6 cellular contexts compared by ENCODE assay signal in genomic region chr19:45187421-45188100, GRCh38. TPM values are rescaled to one million over a fixed set of nuclear protein-coding genes. Genes with fewer than 3 reads are reported as not detected.
A peak's percentile ranks its signal among the peaks of the same experiment; 100 is the strongest.
DNase-seq lines count a peak whose midpoint lies in the region; ATAC-seq, FAIRE-seq and TF ChIP-seq lines count a peak whose summit lies in the region.

No MANE protein-coding gene starts in this region.

- no peak overlapping the region for H3K4me3 ChIP-seq in BJ (ENCODE audit: low read depth, low read length)
- H3K4me3 ChIP-seq in K562, result no peak overlapping the region
- H3K4me3 ChIP-seq in osteoblast (ENCODE audit: insufficient read depth, low read length), result no peak overlapping the region
- no peak overlapping the region for H3K4me3 ChIP-seq in MG63

- TF ChIP-seq CTCF in BJ (IDR thresholded peaks at IDR 0.05; ENCODE audit: insufficient read depth, low read depth, low read length) (peak; percentile 50), K562 (IDR thresholded peaks at IDR 0.05 in 2 of 3, conservative IDR thresholded peaks at IDR 0.05 in 1 of 3; ENCODE audit: insufficient read depth in 2 of 3, low read depth in 1 of 3, low read length in 3 of 3) (peak; percentile 68 to 74 (median 70)), osteoblast (IDR thresholded peaks at IDR 0.05; ENCODE audit: extremely low read depth, low read depth, low read length) (peak; percentile 37)

- WGBS in K562 (ENCODE audit: insufficient coverage, low coverage, missing lambda C conversion rate), result 31% methylated on average over 12 of the region's 12 CpGs

- POLR2A ChIA-PET in BJ (lab: Charles Lee) (no interaction called here), K562 (lab: Yijun Ruan, JAX) (interaction anchor here (0.6 kb wide), 1 partner anchor 151 kb away, joined by 3 read pairs; no protein-coding TSS in a partner anchor)

- H3K27me3 ChIP-seq in BJ (ENCODE audit: control insufficient read depth, insufficient read depth, low read length) (no peaks in the 10 kb centered on the region), K562 (ENCODE audit: control insufficient read depth in 2 of 2, insufficient read depth in 2 of 2, low read length in 2 of 2) (no peaks in the 10 kb centered on the region), osteoblast (ENCODE audit: insufficient read depth, low read length) (no peaks in the 10 kb centered on the region), MG63 (no peaks in the 10 kb centered on the region)

- H3K79me2 ChIP-seq in K562 (ENCODE audit: control insufficient read depth, insufficient read depth, low read length), result no peaks in the 10 kb centered on the region
- H3K79me2 ChIP-seq in osteoblast (ENCODE audit: insufficient read depth, low read length), result no peaks in the 10 kb centered on the region

- intact Hi-C loops in K562 (cut with micrococcal nuclease), result loop anchor here (1.0 to 5.0 kb wide), 2 partner anchors 25 to 170 kb away; no protein-coding TSS in a partner anchor

- no peak for TF ChIP-seq EP300 in Ishikawa (IDR thresholded peaks at IDR 0.05; ENCODE audit: borderline replicate concordance)
- TF ChIP-seq EP300 in K562 (IDR thresholded peaks at IDR 0.05; ENCODE audit: low read length), result no peak

- peaks cover 2 to 9% of the 10 kb centered on the region in 2 experiments; a peak in 4 of 5 replicates for H3K4me1 ChIP-seq in K562 (replicated peaks in 1 of 2; ENCODE audit: control insufficient read depth in 2 of 2, insufficient read depth in 2 of 2, low read length in 2 of 2)
- H3K4me1 ChIP-seq in osteoblast (ENCODE audit: insufficient read depth, low read length), result no peaks in the 10 kb centered on the region

- in situ Hi-C loops in K562 (cut with MboI), result no loop called here

- TF ChIP-seq RAD21 in Ishikawa (IDR thresholded peaks at IDR 0.05; ENCODE audit: low read depth) (peak; percentile 68), K562 (CRISPR knock-in tag; conservative IDR thresholded peaks at IDR 0.05 in 1 of 2, IDR thresholded peaks at IDR 0.05 in 1 of 2) (peak in 1 of 2 experiments; percentile 72; a peak in 3 of 4 replicates)

- no peaks in the 10 kb centered on the region for H3K36me3 ChIP-seq in BJ (ENCODE audit: control insufficient read depth, insufficient read depth, low read length)
- H3K36me3 ChIP-seq in K562 (ENCODE audit: control insufficient read depth, insufficient read depth, low read length), result no peaks in the 10 kb centered on the region
- H3K36me3 ChIP-seq in osteoblast (ENCODE audit: insufficient read depth, low read length), result no peaks in the 10 kb centered on the region
- H3K36me3 ChIP-seq in MG63, result no peaks in the 10 kb centered on the region

- H3K9ac ChIP-seq in K562 (ENCODE audit: insufficient read depth in 1 of 2, low read depth in 2 of 2, low read length in 2 of 2), result no peak overlapping the region

- FAIRE-seq in K562 (lab: Jason Lieb, UNC), result peak; percentile 85

- H2AFZ ChIP-seq in K562 (ENCODE audit: low read depth, low read length) (peak overlapping the region; percentile 55), osteoblast (ENCODE audit: low read length) (no peak overlapping the region)

- no peaks in the 10 kb centered on the region for H3K9me3 ChIP-seq in K562 (replicated peaks; ENCODE audit: control insufficient read depth, insufficient read depth, low read depth, low read length)
- H3K9me3 ChIP-seq in osteoblast (ENCODE audit: low read depth, low read length), result no peaks in the 10 kb centered on the region
- no peaks in the 10 kb centered on the region for H3K9me3 ChIP-seq in MG63

- no peak overlapping the region for H3K4me2 ChIP-seq in K562 (ENCODE audit: insufficient read depth, low read length)
- H3K4me2 ChIP-seq in osteoblast (ENCODE audit: insufficient read depth, low read length), result no peak overlapping the region

- TF ChIP-seq POLR2A in K562 (conservative IDR thresholded peaks at IDR 0.05), result no peak

- no peaks in the 10 kb centered on the region for H3K9me1 ChIP-seq in K562 (ENCODE audit: control insufficient read depth, insufficient read depth, low read length)

- H3K27ac ChIP-seq in K562 (ENCODE audit: extremely low read depth, low read depth, low read length), result no peak overlapping the region
- H3K27ac ChIP-seq in osteoblast (ENCODE audit: low read depth, low read length), result no peak overlapping the region

- no TSS peak for BruUV-seq in K562 (replicated peaks; lab: Mats Ljungman, UMichigan)

- CTCF ChIA-PET in BJ (lab: Yijun Ruan, JAX), result interaction anchor here (0.5 to 1.4 kb wide), 4 partner anchors 8 to 140 kb away, joined by 3 to 5 read pairs (median 3); partner anchors contain the start of gene BLOC1S3
- CTCF ChIA-PET in K562 (lab: Yijun Ruan, JAX; ENCODE audit: low intra/inter-chr PET ratio), result no interaction called here

- ATAC-seq in K562, result peak; percentile 75

- H4K20me1 ChIP-seq in K562 (replicated peaks; ENCODE audit: control insufficient read depth, insufficient read depth, low read length), result no peaks in the 10 kb centered on the region
- H4K20me1 ChIP-seq in osteoblast (ENCODE audit: insufficient read depth, low read length), result peaks cover 5% of the 10 kb centered on the region

- DNase-seq in BJ (ENCODE audit: low read depth) (no peak), K562 (ENCODE audit: extremely low read depth in 1 of 4, low spot score in 3 of 4) (peak; percentile 59 to 66 (median 64)), osteoblast (ENCODE audit: insufficient read length, low spot score, missing footprints) (peak; percentile 37), MG63 (no peak), GF-D8 (lab: John Stamatoyannopoulos, UW) (no peak)

RNA-seq across cellular contexts. Expression of gene BLOC1S3, which starts 9.0 kb away (rescaled TPM):
- polyA plus RNA-seq in BJ (2011; rRNA removed) (7.1 and 8.3 TPM in 2 replicates), K562 (2011; rRNA removed) (6.2 and 11.4 TPM in 2 replicates), K562 (2014; fragmentation: Illumina TruSeq; extraction: Trizol) (10.3 and 11.1 TPM in 2 replicates), K562 (2014; fragmentation: Nextera tagmentation; extraction: Ambion mirVana) (10 to 100 TPM; 12.4 to 16.1 TPM), K562 (2014; rRNA removed) (7.6 and 10.4 TPM in 2 replicates)
- polyA minus RNA-seq in BJ (2011; rRNA and poly(A)+ RNA removed), result 9.7 and 12.5 TPM in 2 replicates
- total RNA-seq in K562 (2011; cell fraction: chromatin; rRNA removed; ENCODE audit: low replicate concordance), result 10.9 and 22.2 TPM in 2 replicates
- 17.1 and 20.5 TPM in 2 replicates for total RNA-seq in K562 (2011; cell fraction: nucleolus; rRNA removed)
- total RNA-seq in K562 (2011; cell fraction: nucleoplasm; rRNA removed), result 16.6 and 18.9 TPM in 2 replicates
- total RNA-seq in K562 (2014; rRNA removed) (5.2 and 9.8 TPM in 2 replicates), K562 (2014; rRNA removed; fragmentation: Illumina TruSeq; extraction: Trizol) (3.3 and 3.9 TPM in 2 replicates), K562 (2015; rRNA removed; fragmentation: Illumina TruSeq; extraction: Trizol) (4.3 and 4.4 TPM in 2 replicates), K562 (2021) (17.1 and 20.2 TPM in 2 replicates), osteoblast (7.2 and 10.0 TPM in 2 replicates)
- 12.4 and 13.2 TPM in 2 replicates for polyA plus RNA-seq in K562 (2011; cell fraction: cytosol; rRNA removed)
- 9.9 and 10.0 TPM in 2 replicates for polyA plus RNA-seq in K562 (2011; cell fraction: nucleus; rRNA removed)
- polyA plus RNA-seq in K562 (2012), result 10.1 and 12.7 TPM in 2 replicates
- polyA minus RNA-seq in K562 (2011; rRNA and poly(A)+ RNA removed), result 6.1 and 9.3 TPM in 2 replicates
- 6.8 and 9.4 TPM in 2 replicates for polyA minus RNA-seq in K562 (2011; cell fraction: cytosol; rRNA and poly(A)+ RNA removed)
- polyA minus RNA-seq in K562 (2011; cell fraction: nucleus; rRNA and poly(A)+ RNA removed), result 4.2 and 7.1 TPM in 2 replicates
- 1.9 and 22.6 TPM in 2 replicates for total RNA-seq in MG63 (2014; rRNA removed; shearing (Covaris generic); ENCODE audit: low replicate concordance)

RNA-seq across cellular contexts. Expression of gene TRAPPC6A, which starts 9.5 kb away (rescaled TPM):
- polyA plus RNA-seq in BJ (2011; rRNA removed) (9.7 and 15.0 TPM in 2 replicates), K562 (2011; rRNA removed) (22.4 and 35.8 TPM in 2 replicates), K562 (2014; fragmentation: Illumina TruSeq; extraction: Trizol) (5.0 and 14.3 TPM in 2 replicates), K562 (2014; fragmentation: Nextera tagmentation; extraction: Ambion mirVana) (1 to 10 TPM in 1 of 2 experiments, under 1 TPM in 1; 0.82 to 7.7 TPM), K562 (2014; rRNA removed) (23.6 and 28.2 TPM in 2 replicates)
- polyA minus RNA-seq in BJ (2011; rRNA and poly(A)+ RNA removed), result 1.4 and 2.4 TPM in 2 replicates
- total RNA-seq in K562 (2011; cell fraction: chromatin; rRNA removed; ENCODE audit: low replicate concordance), result 3.4 and 9.5 TPM in 2 replicates
- total RNA-seq in K562 (2011; cell fraction: nucleolus; rRNA removed), result 12.4 and 13.0 TPM in 2 replicates
- 5.6 and 7.4 TPM in 2 replicates for total RNA-seq in K562 (2011; cell fraction: nucleoplasm; rRNA removed)
- total RNA-seq in K562 (2014; rRNA removed) (16.6 and 18.8 TPM in 2 replicates), K562 (2014; rRNA removed; fragmentation: Illumina TruSeq; extraction: Trizol) (1.5 and 2.7 TPM in 2 replicates), K562 (2015; rRNA removed; fragmentation: Illumina TruSeq; extraction: Trizol) (9.5 and 11.6 TPM in 2 replicates), K562 (2021) (17.8 and 20.2 TPM in 2 replicates), osteoblast (13.8 and 17.4 TPM in 2 replicates)
- polyA plus RNA-seq in K562 (2011; cell fraction: cytosol; rRNA removed), result 69.0 and 84.4 TPM in 2 replicates
- 28.2 and 34.8 TPM in 2 replicates for polyA plus RNA-seq in K562 (2011; cell fraction: nucleus; rRNA removed)
- polyA plus RNA-seq in K562 (2012), result 27.4 and 76.0 TPM in 2 replicates
- polyA minus RNA-seq in K562 (2011; rRNA and poly(A)+ RNA removed), result 2.7 and 4.5 TPM in 2 replicates
- 5.6 and 15.6 TPM in 2 replicates for polyA minus RNA-seq in K562 (2011; cell fraction: cytosol; rRNA and poly(A)+ RNA removed)
- polyA minus RNA-seq in K562 (2011; cell fraction: nucleus; rRNA and poly(A)+ RNA removed), result 4.2 and 5.3 TPM in 2 replicates
- 9.5 and 28.6 TPM in 2 replicates for total RNA-seq in MG63 (2014; rRNA removed; shearing (Covaris generic); ENCODE audit: low replicate concordance)

RNA-seq across cellular contexts. Expression of gene NKPD1, which starts 26.8 kb away (rescaled TPM):
- polyA plus RNA-seq in BJ (2011; rRNA removed) (0.02 and 0.05 TPM in 2 replicates), K562 (2011; rRNA removed) (0.01 TPM in 1 of 2 replicates, not detected in the other), K562 (2014; fragmentation: Illumina TruSeq; extraction: Trizol) (0.03 TPM in 1 of 2 replicates, not detected in the other), K562 (2014; fragmentation: Nextera tagmentation; extraction: Ambion mirVana) (not detected), K562 (2014; rRNA removed) (0.04 and 0.07 TPM in 2 replicates)
- polyA minus RNA-seq in BJ (2011; rRNA and poly(A)+ RNA removed), result not detected in 2 replicates
- 0.30 TPM in 1 of 2 replicates, not detected in the other for total RNA-seq in K562 (2011; cell fraction: chromatin; rRNA removed; ENCODE audit: low replicate concordance)
- total RNA-seq in K562 (2011; cell fraction: nucleolus; rRNA removed), result 0.17 and 0.79 TPM in 2 replicates
- total RNA-seq in K562 (2011; cell fraction: nucleoplasm; rRNA removed), result 0.15 TPM in 2 replicates
- total RNA-seq in K562 (2014; rRNA removed) (0.09 TPM in 1 of 2 replicates, not detected in the other), K562 (2014; rRNA removed; fragmentation: Illumina TruSeq; extraction: Trizol) (not detected in 2 replicates), K562 (2015; rRNA removed; fragmentation: Illumina TruSeq; extraction: Trizol) (not detected in 2 replicates), K562 (2021) (0.04 TPM in 2 replicates), osteoblast (0.29 TPM in 1 of 2 replicates, not detected in the other)
- 0.03 and 0.13 TPM in 2 replicates for polyA plus RNA-seq in K562 (2011; cell fraction: cytosol; rRNA removed)
- 0.11 and 0.20 TPM in 2 replicates for polyA plus RNA-seq in K562 (2011; cell fraction: nucleus; rRNA removed)
- polyA plus RNA-seq in K562 (2012), result 0.03 and 0.26 TPM in 2 replicates
- polyA minus RNA-seq in K562 (2011; rRNA and poly(A)+ RNA removed), result not detected in 2 replicates
- not detected in 2 replicates for polyA minus RNA-seq in K562 (2011; cell fraction: cytosol; rRNA and poly(A)+ RNA removed)
- polyA minus RNA-seq in K562 (2011; cell fraction: nucleus; rRNA and poly(A)+ RNA removed), result 0.11 and 0.13 TPM in 2 replicates
- 0.91 TPM in 1 of 2 replicates, not detected in the other for total RNA-seq in MG63 (2014; rRNA removed; shearing (Covaris generic); ENCODE audit: low replicate concordance)

RNA-seq across cellular contexts. Expression of gene EXOC3L2, which starts 57.6 kb away (rescaled TPM):
- 0.04 TPM in 1 of 2 replicates, not detected in the other for polyA plus RNA-seq in BJ (2011; rRNA removed)
- not detected in 2 replicates for polyA minus RNA-seq in BJ (2011; rRNA and poly(A)+ RNA removed)
- total RNA-seq in K562 (2011; cell fraction: chromatin; rRNA removed; ENCODE audit: low replicate concordance), result 2.7 and 12.8 TPM in 2 replicates
- 14.5 and 16.8 TPM in 2 replicates for total RNA-seq in K562 (2011; cell fraction: nucleolus; rRNA removed)
- 5.2 and 5.7 TPM in 2 replicates for total RNA-seq in K562 (2011; cell fraction: nucleoplasm; rRNA removed)
- 12.3 and 13.3 TPM in 2 replicates for total RNA-seq in K562 (2014; rRNA removed)
- 0.96 and 1.3 TPM in 2 replicates for total RNA-seq in K562 (2014; rRNA removed; fragmentation: Illumina TruSeq; extraction: Trizol)
- total RNA-seq in K562 (2015; rRNA removed; fragmentation: Illumina TruSeq; extraction: Trizol), result 2.0 and 2.1 TPM in 2 replicates
- 15.5 and 19.0 TPM in 2 replicates for total RNA-seq in K562 (2021)
- polyA plus RNA-seq in K562 (2011; rRNA removed), result 3.1 and 6.0 TPM in 2 replicates
- 4.1 and 21.2 TPM in 2 replicates for polyA plus RNA-seq in K562 (2011; cell fraction: cytosol; rRNA removed)
- polyA plus RNA-seq in K562 (2011; cell fraction: nucleus; rRNA removed), result 7.5 and 31.6 TPM in 2 replicates
- 14.4 and 19.7 TPM in 2 replicates for polyA plus RNA-seq in K562 (2012)
- polyA plus RNA-seq in K562 (2014; fragmentation: Illumina TruSeq; extraction: Trizol), result 2.4 and 7.8 TPM in 2 replicates
- under 1 TPM; 0.31 to 0.34 TPM for polyA plus RNA-seq in K562 (2014; fragmentation: Nextera tagmentation; extraction: Ambion mirVana)
- 6.1 and 6.7 TPM in 2 replicates for polyA plus RNA-seq in K562 (2014; rRNA removed)
- 0.96 and 2.0 TPM in 2 replicates for polyA minus RNA-seq in K562 (2011; rRNA and poly(A)+ RNA removed)
- polyA minus RNA-seq in K562 (2011; cell fraction: cytosol; rRNA and poly(A)+ RNA removed), result 10.7 and 11.2 TPM in 2 replicates
- 4.7 and 8.8 TPM in 2 replicates for polyA minus RNA-seq in K562 (2011; cell fraction: nucleus; rRNA and poly(A)+ RNA removed)
- not detected in 2 replicates for total RNA-seq in osteoblast
- total RNA-seq in MG63 (2014; rRNA removed; shearing (Covaris generic); ENCODE audit: low replicate concordance), result not detected in 2 replicates

Comparison
In these comparisons a context has a peak if more than half of its experiments do, and no peak if none do; other contexts are left out.
1. DNase-seq: peak in K562 (4 of 4) and osteoblast (single experiment); none in BJ (single experiment), MG63 (single experiment) and GF-D8 (single experiment).
2. Peak in every context shown above with its lines, with median percentiles within 50 percentile points of each other: CTCF ChIP-seq.